Comparison of ENCODE assay signal across 27 cellular contexts in genomic region chr1:147217142-147217541, GRCh38.
"Had no signal": no experiment of that assay in that cellular context is flagged by ENCODE, and none has a peak within 500 bp of the region (broad histone marks: within the 10 kb centered on the region; RNA-seq: fewer than 3 reads in every experiment).

No MANE protein-coding gene starts in this region.

- ATAC-seq: stimulated activated effector memory CD8-positive, alpha-beta T cell treated with anti-CD3 and anti-CD28 coated beads, Interleukin-12 subunit alpha, Interleukin-12 subunit beta, amount 100 ng/mL, for 72 hours; stimulated activated memory B cell treated with anti-CD40 and anti-IgM and Interleukin-4, amounts not matched to agents 10 μg/mL and 1 μg/mL and 100 μg/mL, for 72 hours; stimulated activated naive B cell treated with anti-CD40 and anti-IgM and Interleukin-4, amounts not matched to agents 10 μg/mL and 1 μg/mL and 100 μg/mL, for 72 hours; stimulated activated naive CD8-positive, alpha-beta T cell treated with anti-CD3 and anti-CD28 coated beads, Interleukin-15, amount 100 ng/mL, for 72 hours; stimulated activated naive CD8-positive, alpha-beta T cell treated with anti-CD3 and anti-CD28 coated beads, Interleukin-15, Interleukin-2, amounts not matched to agents 100 U/mL and 50 U/mL, for 24 hours; upper lobe of right lung had no signal

- DNase-seq: stimulated activated CD4-positive, alpha-beta T cell treated with anti-CD3 and anti-CD28 coated beads, Interleukin-2, amount 100 ng/mL, for 48 hours; stimulated activated CD4-positive, alpha-beta T cell treated with anti-CD3 and anti-CD28 coated beads, Interleukin-4, amount 100 ng/mL, for 1 hour; stimulated activated CD4-positive, alpha-beta T cell treated with anti-CD3 and anti-CD28 coated beads, Interleukin-4, amount 100 ng/mL, for 24 hours; stimulated activated CD4-positive, alpha-beta T cell treated with anti-CD3 and anti-CD28 coated beads, Interleukin-4, amount 100 ng/mL, for 4 hours; stimulated activated CD8-positive, alpha-beta memory T cell treated with anti-CD3 and anti-CD28 coated beads, Interleukin-4, amount 100 ng/mL, for 48 hours; stimulated activated naive B cell treated with anti-CD40 and anti-IgM and Interleukin-4, amounts not matched to agents 10 μg/mL and 1 μg/mL and 100 μg/mL, for 72 hours; stimulated activated naive CD4-positive, alpha-beta T cell; stimulated activated naive CD4-positive, alpha-beta T cell treated with Interleukin-2 at 50 U/mL for 16 hours; stimulated activated naive CD8-positive, alpha-beta T cell treated with anti-CD3 and anti-CD28 coated beads, Interleukin-15, amount 100 ng/mL, for 72 hours; stimulated activated naive CD8-positive, alpha-beta T cell treated with anti-CD3 and anti-CD28 coated beads, Interleukin-15, Interleukin-2, amounts not matched to agents 100 U/mL and 50 U/mL, for 24 hours; stomach; substantia nigra; testis; thyroid gland; tibial artery; transverse colon; trophoblast cell; upper lobe of right lung; uterus had no signal

- H3K9me3 ChIP-seq: stomach, suprapubic skin, testis, thoracic aorta, thyroid gland, tibial artery, tibial nerve, transverse colon, upper lobe of left lung, upper lobe of right lung, uterus, vagina had no signal

- H3K4me3 ChIP-seq: stomach, suprapubic skin, testis, thoracic aorta, thyroid gland, tibial artery, tibial nerve, transverse colon, upper lobe of left lung, upper lobe of right lung, uterus, vagina had no signal

- H3K4me1 ChIP-seq: suprapubic skin, testis, tibial artery, tibial nerve, upper lobe of right lung, uterus had no signal

- H3K27ac ChIP-seq: stomach, suprapubic skin, testis, thoracic aorta, thyroid gland, tibial artery, tibial nerve, upper lobe of left lung, upper lobe of right lung, uterus, vagina had no signal

- H3K36me3 ChIP-seq: thoracic aorta, thyroid gland, uterus, vagina had no signal

- H3K27me3 ChIP-seq: stomach, suprapubic skin, testis, thyroid gland, tibial artery, tibial nerve, transverse colon, upper lobe of left lung, upper lobe of right lung, uterus, vagina had no signal

- FAIRE-seq: urothelium cell line had no signal
